ENCODE assay signal across 1 cellular context in genomic region chr6:81834141-81834621, GRCh38.
TF ChIP-seq lines count a peak whose summit lies in the region.

No MANE protein-coding gene starts in this region.

TF ChIP-seq in H1, 55 proteins besides CTCF, POLR2A, EP300 and RAD21 (continued from another document):
- no peak for TF ChIP-seq ZNF274 (IDR thresholded peaks at IDR 0.05; ENCODE audit: borderline replicate concordance, extremely low read depth, low read length)
- TF ChIP-seq HDAC6 (IDR thresholded peaks at IDR 0.05; ENCODE audit: low read depth, low read length) = no peak
- no peak for TF ChIP-seq TAF7 (optimal IDR thresholded peaks at IDR 0.05; ENCODE audit: borderline replicate concordance, low read depth, low read length)
TF ChIP-seq in H1: peak in this region for 0.
